In the genomic region with DNA sequence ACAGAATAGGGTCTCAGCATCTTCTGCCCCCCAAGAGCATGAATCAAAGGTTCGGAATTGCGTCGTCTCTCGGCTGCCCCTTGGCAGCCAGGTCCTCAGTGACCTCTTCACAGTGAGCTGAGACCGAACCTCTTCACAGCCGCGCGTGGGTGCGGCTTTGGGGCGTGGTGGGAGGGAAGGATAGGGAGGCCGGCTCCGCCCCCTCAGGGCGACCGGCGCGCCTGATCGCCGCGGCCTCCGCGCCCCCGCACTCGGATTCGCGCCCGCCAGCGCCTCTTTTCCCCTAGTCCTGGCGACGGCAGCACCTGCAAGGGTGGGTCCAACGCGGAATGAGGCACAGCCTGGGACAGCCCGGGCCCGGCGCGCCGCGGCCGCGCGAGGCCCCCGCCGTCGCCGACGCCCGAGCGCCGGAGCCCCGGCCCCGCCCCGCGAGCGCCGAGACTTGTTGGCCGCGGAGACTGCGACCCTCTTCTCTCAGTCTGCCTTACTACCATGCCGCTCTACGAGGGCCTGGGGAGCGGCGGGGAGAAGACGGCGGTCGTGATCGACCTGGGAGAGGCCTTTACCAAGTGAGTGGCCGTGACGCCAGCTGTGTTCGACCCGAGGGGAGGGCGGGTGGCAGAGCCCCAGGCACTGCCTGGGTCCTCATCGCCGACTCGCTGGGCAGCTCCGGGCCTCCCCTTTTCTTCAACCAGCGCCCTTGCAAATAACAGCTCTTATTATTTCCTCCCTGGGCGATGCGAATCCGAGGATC, we compare ENCODE assay signal across 8 cellular contexts. TPM values are rescaled to one million over a fixed set of nuclear protein-coding genes. Genes with fewer than 3 reads are reported as not detected.
A peak's percentile ranks its signal among the peaks of the same experiment; 100 is the strongest.
DNase-seq lines count a peak whose midpoint lies in the region; ATAC-seq and TF ChIP-seq lines count a peak whose summit lies in the region.

A gene (plus strand): TSS at position 424 of the 754 bp plus-strand sequence. CDS start 69 bp downstream, at position 493.

- DNase-seq in NCI-H128 (lab: John Stamatoyannopoulos, UW; ENCODE audit: unreplicated experiment) = peak; percentile 89
- DNase-seq in SW 1271 (lab: John Stamatoyannopoulos, UW) = peak; percentile 57 to 81
- peak; percentile 77 for DNase-seq in activated naive CD8-positive, alpha-beta T cell treated with anti-CD3 and anti-CD28 coated beads, Interleukin-2, amount 50 U/mL, for 16 hours (ENCODE audit: low read depth, low spot score)
- peak; percentile 96 for DNase-seq in Right ventricle myocardium inferior (ENCODE audit: missing footprints)
- DNase-seq in ovary = peak; percentile 82 to 93 (median 89)

- intact Hi-C loops in Right ventricle myocardium inferior (cut with DNase I) (loop anchor here (2.0 kb wide), 1 partner anchor 99 kb away; a partner anchor contains a TSS), ovary (cut with DNase I) (loop anchor here in 2 of 4 donors (2.0 kb wide), 2 partner anchors 39 to 45 kb away; a partner anchor contains a TSS)

- H3K9me3 ChIP-seq in ovary = no peaks in the 10 kb centered on the region
- H3K9me3 ChIP-seq in thymus (ENCODE audit: control insufficient read depth) = no peaks in the 10 kb centered on the region

- H3K27me3 ChIP-seq in ovary (no peaks in the 10 kb centered on the region), thymus (ENCODE audit: control insufficient read depth, insufficient read depth) (no peaks in the 10 kb centered on the region)

- 0% methylated on average over 32 to 78 of the region's 78 CpGs for WGBS in ovary, 3 donors
- under 1% methylated on average over 78 of the region's 78 CpGs for whole genome bisulfite sequencing in thymus

- peak; percentile 93 for ATAC-seq in HG02759 (IDR thresholded peaks at IDR 0.05; ENCODE audit: unreplicated experiment)
- ATAC-seq in Right ventricle myocardium inferior = peak; percentile 98

- TF ChIP-seq CTCF in GM12875 (IDR thresholded peaks at IDR 0.05; ENCODE audit: borderline replicate concordance, insufficient read depth, low read depth, low read length) (no peak), ovary (IDR thresholded peaks at IDR 0.05) (no peak)

- peak within 1 kb of the TSS; percentile 49 for H3K4me3 ChIP-seq in GM12875 (ENCODE audit: low read depth, low read length)
- H3K4me3 ChIP-seq in ovary = peak within 1 kb of the TSS; percentile 91
- peak within 1 kb of the TSS; percentile 87 for H3K4me3 ChIP-seq in thymus (ENCODE audit: low read length)

- TF ChIP-seq EP300 in ovary (IDR thresholded peaks at IDR 0.05) = no peak

- H3K4me1 ChIP-seq in ovary (ENCODE audit: insufficient read depth) = peaks cover 2% of the 10 kb centered on the region
- H3K4me1 ChIP-seq in thymus (ENCODE audit: control insufficient read depth, insufficient read depth, low read length) = peaks cover 7% of the 10 kb centered on the region

- H3K27ac ChIP-seq in ovary = peak within 1 kb of the TSS; percentile 91 to 96
- H3K27ac ChIP-seq in thymus (ENCODE audit: low read depth) = peak within 1 kb of the TSS; percentile 98

- peak; percentile 32 for TF ChIP-seq POLR2A in ovary (IDR thresholded peaks at IDR 0.05)

- H3K36me3 ChIP-seq in ovary (no peaks in the 10 kb centered on the region), thymus (ENCODE audit: control insufficient read depth, insufficient read depth) (no peaks in the 10 kb centered on the region)

RNA-seq across cellular contexts. Expression of the gene that starts here (rescaled TPM):
- total RNA-seq in Right ventricle myocardium inferior = 75.5 TPM
- 10 to 100 TPM; 54.1 to 87.3 (median 71.2) TPM for total RNA-seq in ovary
- polyA plus RNA-seq in ovary = 100 to 1,000 TPM in 1 of 2 donors, 10 to 100 TPM in 1; 80.1 to 105 TPM
- polyA plus RNA-seq in thymus = 145 TPM

Comparison
In these comparisons a context has a peak if more than half of its experiments do, and no peak if none do; other contexts are left out.
1. Peak in every context shown above with its lines: DNase-seq, ATAC-seq, H3K4me3 ChIP-seq and H3K27ac ChIP-seq.